In genomic region chr11:79047980-79048379, GRCh38 we compare ENCODE assay signal across 35 cellular contexts.
"Had no signal": no experiment of that assay in that cellular context is flagged by ENCODE, and none has a peak within 500 bp of the region (broad histone marks: within the 10 kb centered on the region; RNA-seq: fewer than 3 reads in every experiment).

No MANE protein-coding gene starts in this region.

- H3K4me1 Mint-ChIP-seq: activated CD4-positive, alpha-beta memory T cell treated with anti-CD3 and anti-CD28 coated beads, Interleukin-2, amount 10 ng/mL, durations not matched to agents 7 days and 5 days; activated CD4-positive, alpha-beta T cell treated with anti-CD3 and anti-CD28 coated beads for 36 hours; activated CD4-positive, alpha-beta T cell treated with anti-CD3 and anti-CD28 coated beads, Interleukin-2, amount 10 ng/mL, durations not matched to agents 7 days and 5 days; activated CD8-positive, alpha-beta memory T cell treated with anti-CD3 and anti-CD28 coated beads, Interleukin-2, amount 10 ng/mL, durations not matched to agents 7 days and 5 days; activated naive CD8-positive, alpha-beta T cell treated with anti-CD3 and anti-CD28 coated beads for 36 hours had no signal

- H3K36me3 Mint-ChIP-seq: activated CD8-positive, alpha-beta memory T cell treated with anti-CD3 and anti-CD28 coated beads, Interleukin-2, amount 10 ng/mL, durations not matched to agents 7 days and 5 days; activated naive CD4-positive, alpha-beta T cell treated with anti-CD3 and anti-CD28 coated beads, Interleukin-2, amount 50 U/mL, for 72 hours; activated naive CD8-positive, alpha-beta T cell treated with anti-CD3 and anti-CD28 coated beads for 36 hours; WTC11 had no signal

- H3K9me3 Mint-ChIP-seq: activated CD4-positive, alpha-beta memory T cell treated with anti-CD3 and anti-CD28 coated beads, Interleukin-2, amount 10 ng/mL, durations not matched to agents 7 days and 5 days; activated CD4-positive, alpha-beta T cell treated with anti-CD3 and anti-CD28 coated beads, Interleukin-2, amount 10 ng/mL, durations not matched to agents 7 days and 5 days; activated naive CD4-positive, alpha-beta T cell treated with anti-CD3 and anti-CD28 coated beads for 36 hours; activated naive CD4-positive, alpha-beta T cell treated with anti-CD3 and anti-CD28 coated beads, Interleukin-2, amount 50 U/mL, for 72 hours; activated naive CD8-positive, alpha-beta T cell treated with anti-CD3 and anti-CD28 coated beads for 36 hours; activated T-cell treated with anti-CD3 and anti-CD28 coated beads, Interleukin-2, amount 50 U/mL, for 24 hours; T-helper 1 cell treated with Interleukin-12 subunit alpha and Interleukin-12 subunit beta and Interleukin-4 antibody, amounts not matched to agents 30 μg/mL and 1 μg/mL, for 36 hours; T-helper 2 cell treated with Interferon-gamma antibody and Interleukin-4, amounts not matched to agents 5 μg/mL and 100 μg/mL, for 36 hours; WTC11 had no signal

- DNase-seq: activated CD4-positive, alpha-beta memory T cell treated with anti-CD3 and anti-CD28 coated beads, Interleukin-2, amount 10 ng/mL, durations not matched to agents 7 days and 5 days; activated CD4-positive, alpha-beta T cell treated with anti-CD3 and anti-CD28 coated beads for 1 hour; activated CD4-positive, alpha-beta T cell treated with anti-CD3 and anti-CD28 coated beads for 36 hours; activated CD4-positive, alpha-beta T cell treated with anti-CD3 and anti-CD28 coated beads for 48 hours; activated CD4-positive, alpha-beta T cell treated with anti-CD3 and anti-CD28 coated beads, Interleukin-2, amount 10 ng/mL, durations not matched to agents 7 days and 5 days; activated CD4-positive, alpha-beta T cell treated with anti-CD3 and anti-CD28 coated beads, Interleukin-2, amount 50 U/mL, for 48 hours; activated CD4-positive, CD25-positive, alpha-beta regulatory T cell; activated CD8-positive, alpha-beta memory T cell treated with anti-CD3 and anti-CD28 coated beads for 24 hours; activated CD8-positive, alpha-beta memory T cell treated with anti-CD3 and anti-CD28 coated beads, Interleukin-2, amount 10 ng/mL, durations not matched to agents 7 days and 5 days; activated CD8-positive, alpha-beta memory T cell treated with anti-CD3 and anti-CD28 coated beads, Interleukin-2, amount 50 U/mL, for 48 hours; activated CD8-positive, alpha-beta T cell treated with anti-CD3 and anti-CD28 coated beads, Interleukin-2, amount 10 ng/mL, durations not matched to agents 7 days and 5 days; activated effector memory CD4-positive, alpha-beta T cell treated with anti-CD3 and anti-CD28 coated beads, Interleukin-2, amount 50 U/mL, for 16 hours; activated gamma-delta T cell treated with Interleukin-2 at 50 U/mL for 16 hours; activated naive CD4-positive, alpha-beta T cell; activated naive CD4-positive, alpha-beta T cell treated with anti-CD3 and anti-CD28 coated beads for 36 hours; activated naive CD4-positive, alpha-beta T cell treated with anti-CD3 and anti-CD28 coated beads, Interleukin-2, amount 50 U/mL, for 16 hours; activated naive CD8-positive, alpha-beta T cell treated with anti-CD3 and anti-CD28 coated beads for 36 hours; activated T-cell treated with anti-CD3 and anti-CD28 coated beads, Interleukin-2, amount 50 U/mL, for 24 hours; activated T-cell treated with anti-CD3 and anti-CD28 coated beads, Interleukin-2, amount 50 U/mL, for 48 hours; adrenal gland; amniotic stem cell; aorta; body of pancreas; brain microvascular endothelial cell; central memory CD4-positive, alpha-beta T cell; T-helper 1 cell; T-helper 2 cell; T-helper 9 cell had no signal

- H3K4me3 Mint-ChIP-seq: activated CD4-positive, alpha-beta memory T cell treated with anti-CD3 and anti-CD28 coated beads, Interleukin-2, amount 10 ng/mL, durations not matched to agents 7 days and 5 days; activated CD4-positive, alpha-beta T cell treated with anti-CD3 and anti-CD28 coated beads for 36 hours; activated CD4-positive, alpha-beta T cell treated with anti-CD3 and anti-CD28 coated beads, Interleukin-2, amount 10 ng/mL, durations not matched to agents 7 days and 5 days; activated CD8-positive, alpha-beta memory T cell treated with anti-CD3 and anti-CD28 coated beads, Interleukin-2, amount 10 ng/mL, durations not matched to agents 7 days and 5 days; activated CD8-positive, alpha-beta T cell treated with anti-CD3 and anti-CD28 coated beads, Interleukin-2, amount 10 ng/mL, durations not matched to agents 7 days and 5 days; activated naive CD4-positive, alpha-beta T cell treated with anti-CD3 and anti-CD28 coated beads for 36 hours; activated naive CD8-positive, alpha-beta T cell treated with anti-CD3 and anti-CD28 coated beads for 36 hours; activated T-cell treated with anti-CD3 and anti-CD28 coated beads, Interleukin-2, amount 50 U/mL, for 24 hours; T-helper 1 cell treated with Interleukin-12 subunit alpha and Interleukin-12 subunit beta and Interleukin-4 antibody, amounts not matched to agents 30 μg/mL and 1 μg/mL, for 36 hours; T-helper 2 cell treated with Interferon-gamma antibody and Interleukin-4, amounts not matched to agents 5 μg/mL and 100 μg/mL, for 36 hours; WTC11 had no signal

- H3K4me3 ChIP-seq: adrenal gland, body of pancreas, breast epithelium had no signal

- H3K4me1 ChIP-seq: adrenal gland, breast epithelium had no signal

- ATAC-seq: activated CD4-positive, alpha-beta T cell treated with anti-CD3 and anti-CD28 coated beads for 36 hours; activated CD4-positive, CD25-positive, alpha-beta regulatory T cell treated with anti-CD3 and anti-CD28 coated beads, Interleukin-2, amount 50 U/mL, for 24 hours; activated CD8-positive, alpha-beta memory T cell treated with anti-CD3 and anti-CD28 coated beads, Interleukin-2, amount 10 ng/mL, durations not matched to agents 7 days and 5 days; activated CD8-positive, alpha-beta T cell treated with anti-CD3 and anti-CD28 coated beads, Interleukin-2, amount 10 ng/mL, durations not matched to agents 7 days and 5 days; activated naive CD4-positive, alpha-beta T cell treated with anti-CD3 and anti-CD28 coated beads, Interleukin-2, amount 50 U/mL, for 72 hours; body of pancreas; WTC11 had no signal

- H3K27ac ChIP-seq: adrenal gland, body of pancreas, brain microvascular endothelial cell, breast epithelium, WERI-Rb-1 had no signal

- H3K36me3 ChIP-seq: adrenal gland, brain microvascular endothelial cell, breast epithelium, WERI-Rb-1 had no signal

- H3K9me3 ChIP-seq: adrenal gland, body of pancreas, breast epithelium had no signal

- H3K27ac Mint-ChIP-seq: activated CD4-positive, alpha-beta memory T cell treated with anti-CD3 and anti-CD28 coated beads, Interleukin-2, amount 10 ng/mL, durations not matched to agents 7 days and 5 days; activated CD4-positive, alpha-beta T cell treated with anti-CD3 and anti-CD28 coated beads for 36 hours; activated CD4-positive, alpha-beta T cell treated with anti-CD3 and anti-CD28 coated beads, Interleukin-2, amount 10 ng/mL, durations not matched to agents 7 days and 5 days; activated CD8-positive, alpha-beta memory T cell treated with anti-CD3 and anti-CD28 coated beads, Interleukin-2, amount 10 ng/mL, durations not matched to agents 7 days and 5 days; activated CD8-positive, alpha-beta T cell treated with anti-CD3 and anti-CD28 coated beads, Interleukin-2, amount 10 ng/mL, durations not matched to agents 7 days and 5 days; activated naive CD4-positive, alpha-beta T cell treated with anti-CD3 and anti-CD28 coated beads for 36 hours; activated naive CD4-positive, alpha-beta T cell treated with anti-CD3 and anti-CD28 coated beads, Interleukin-2, amount 50 U/mL, for 72 hours; activated naive CD8-positive, alpha-beta T cell treated with anti-CD3 and anti-CD28 coated beads for 36 hours; activated T-cell treated with anti-CD3 and anti-CD28 coated beads, Interleukin-2, amount 50 U/mL, for 24 hours; T-helper 1 cell treated with Interleukin-12 subunit alpha and Interleukin-12 subunit beta and Interleukin-4 antibody, amounts not matched to agents 30 μg/mL and 1 μg/mL, for 36 hours; T-helper 2 cell treated with Interferon-gamma antibody and Interleukin-4, amounts not matched to agents 5 μg/mL and 100 μg/mL, for 36 hours; WTC11 had no signal
